ENCODE assay signal across 8 cellular contexts in the genomic region with DNA sequence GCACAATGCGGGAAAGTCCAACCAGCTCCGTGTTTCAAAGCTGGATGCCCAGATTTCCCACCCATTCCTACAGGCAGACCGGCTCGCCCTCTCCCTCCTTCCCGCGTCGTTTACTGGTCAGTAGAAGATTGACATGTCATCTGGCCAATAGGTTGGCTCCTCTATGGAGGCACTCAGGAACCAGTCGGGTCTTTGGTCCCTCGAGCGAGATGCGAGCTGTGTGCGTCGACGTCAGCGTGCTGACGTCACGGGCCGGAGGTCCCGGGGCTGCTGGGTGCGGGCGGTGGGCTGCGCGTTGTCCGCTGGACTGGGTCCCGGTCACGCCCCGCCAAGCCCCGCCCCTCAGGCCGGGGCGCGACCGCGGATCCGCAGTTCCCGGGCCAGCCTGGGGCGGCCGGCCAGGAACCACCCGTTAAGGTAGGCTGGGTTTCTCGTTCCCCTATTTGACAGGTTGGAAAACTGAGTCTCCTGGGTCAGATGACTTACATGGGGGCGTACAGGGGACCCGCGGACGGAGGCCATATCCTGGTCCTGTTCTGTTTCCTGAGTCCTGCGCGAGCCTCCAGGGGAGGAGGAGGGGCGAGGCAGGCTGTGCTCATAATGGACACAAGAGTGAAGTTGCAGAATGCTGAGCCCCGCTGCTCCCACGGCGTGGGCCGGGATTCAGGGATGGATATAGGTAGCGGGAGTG. TPM values are rescaled to one million over a fixed set of nuclear protein-coding genes. Genes with fewer than 3 reads are reported as not detected.
DNase-seq lines count a peak whose midpoint lies in the region; ATAC-seq and TF ChIP-seq lines count a peak whose summit lies in the region.

A gene with protein sequence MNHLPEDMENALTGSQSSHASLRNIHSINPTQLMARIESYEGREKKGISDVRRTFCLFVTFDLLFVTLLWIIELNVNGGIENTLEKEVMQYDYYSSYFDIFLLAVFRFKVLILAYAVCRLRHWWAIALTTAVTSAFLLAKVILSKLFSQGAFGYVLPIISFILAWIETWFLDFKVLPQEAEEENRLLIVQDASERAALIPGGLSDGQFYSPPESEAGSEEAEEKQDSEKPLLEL (plus strand): TSS at position 242 of the 691 bp plus-strand sequence. CDS start 29,260 bp downstream, outside the sequence.

- H3K9me3 ChIP-seq in HAP-1 (no peaks in the 10 kb centered on the region), MM.1S (replicated peaks; ENCODE audit: insufficient read depth, low read length) (no peaks in the 10 kb centered on the region)

- no peaks in the 10 kb centered on the region for H3K9me2 ChIP-seq in MM.1S (replicated peaks; ENCODE audit: insufficient read depth, low read length)

- peaks cover 38% of the 10 kb centered on the region for H3K4me1 Mint-ChIP-seq in nephron progenitor cell
- H3K4me1 Mint-ChIP-seq in stimulated activated naive CD8-positive, alpha-beta T cell treated with anti-CD3 and anti-CD28 coated beads, Interleukin-15, amount 100 ng/mL, for 72 hours: peaks cover 42% of the 10 kb centered on the region

- H3K36me3 ChIP-seq in HAP-1 (replicated peaks): no peaks in the 10 kb centered on the region
- H3K36me3 ChIP-seq in MM.1S (replicated peaks; ENCODE audit: insufficient read depth, low read length): no peaks in the 10 kb centered on the region

- H3K4me2 ChIP-seq in MM.1S (ENCODE audit: low read depth, low read length): peak within 1 kb of the TSS; percentile 85

- H4K20me1 ChIP-seq in MM.1S (ENCODE audit: insufficient read depth, low read length): no peaks in the 10 kb centered on the region

- H3F3A ChIP-seq in MM.1S (ENCODE audit: insufficient read depth, low read length): no peaks in the 10 kb centered on the region

- H3K27me3 Mint-ChIP-seq in nephron progenitor cell (ENCODE audit: low read depth, poor library complexity): peaks cover 8% of the 10 kb centered on the region
- peaks cover 18% of the 10 kb centered on the region for H3K27me3 Mint-ChIP-seq in stimulated activated naive CD8-positive, alpha-beta T cell treated with anti-CD3 and anti-CD28 coated beads, Interleukin-15, amount 100 ng/mL, for 72 hours

- peaks cover 3% of the 10 kb centered on the region for H3K36me3 Mint-ChIP-seq in nephron progenitor cell (ENCODE audit: low read depth)

- in situ Hi-C loops in G401 (cut with HindIII; ENCODE audit: low sequenced_read_pairs): no loop called here
- in situ Hi-C loops in HAP-1 (cut with MboI; ENCODE audit: low sequenced_read_pairs): no loop called here

- peak within 1 kb of the TSS; percentile 68 for H3K9ac ChIP-seq in MM.1S (ENCODE audit: low read length)

- peaks cover 23% of the 10 kb centered on the region for H3K9me3 Mint-ChIP-seq in nephron progenitor cell
- H3K9me3 Mint-ChIP-seq in stimulated activated naive CD8-positive, alpha-beta T cell treated with anti-CD3 and anti-CD28 coated beads, Interleukin-15, amount 100 ng/mL, for 72 hours: no peaks in the 10 kb centered on the region

- peaks cover 7% of the 10 kb centered on the region for H3K79me2 ChIP-seq in MM.1S (ENCODE audit: low read length)

- peak within 1 kb of the TSS; percentile 98 for H2AFZ ChIP-seq in MM.1S (ENCODE audit: low read length)

- H3K4me3 ChIP-seq in HAP-1: peak within 1 kb of the TSS; percentile 76
- H3K4me3 ChIP-seq in MM.1S (ENCODE audit: low read length): peak within 1 kb of the TSS; percentile 83

- H3K4me3 Mint-ChIP-seq in nephron progenitor cell: peak within 1 kb of the TSS; percentile 99
- peak within 1 kb of the TSS; percentile 98 for H3K4me3 Mint-ChIP-seq in stimulated activated naive CD8-positive, alpha-beta T cell treated with anti-CD3 and anti-CD28 coated beads, Interleukin-15, amount 100 ng/mL, for 72 hours

- no peak within 1 kb of the TSS for H3K27ac ChIP-seq in MM.1S (ENCODE audit: low read length)

- peak within 1 kb of the TSS; percentile 96 for H3K27ac Mint-ChIP-seq in nephron progenitor cell
- H3K27ac Mint-ChIP-seq in stimulated activated naive CD8-positive, alpha-beta T cell treated with anti-CD3 and anti-CD28 coated beads, Interleukin-15, amount 100 ng/mL, for 72 hours: peak within 1 kb of the TSS; percentile 85 to 92

- peak; percentile 100 for DNase-seq in G401 (ENCODE audit: low spot score)
- DNase-seq in HAP-1 (ENCODE audit: low spot score in 2 of 2): peak; percentile 99
- DNase-seq in MM.1S: peak; percentile 98
- peak; percentile 85 for DNase-seq in SIG-M5 (lab: John Stamatoyannopoulos, UW)
- peak; percentile 75 for DNase-seq in activated gamma-delta T cell (lab: John Stamatoyannopoulos, UW)
- peak; percentile 100 for DNase-seq in fibroblast of the conjunctiva (ENCODE audit: low read depth)
- peak; percentile 95 for DNase-seq in nephron progenitor cell
- peak; percentile 87 to 92 for DNase-seq in stimulated activated naive CD8-positive, alpha-beta T cell treated with anti-CD3 and anti-CD28 coated beads, Interleukin-15, amount 100 ng/mL, for 72 hours

- H3K4me1 ChIP-seq in HAP-1 (peaks cover 6% of the 10 kb centered on the region; the same call in 1 of the 2 replicates), MM.1S (ENCODE audit: low read length) (peaks cover 6% of the 10 kb centered on the region; the same call in 1 of the 2 replicates)

- TF ChIP-seq CTCF in MM.1S (IDR thresholded peaks at IDR 0.05; ENCODE audit: low read length): peak; percentile 13; the same call in 1 of the 2 replicates
- no peak for TF ChIP-seq CTCF in nephron progenitor cell (IDR thresholded peaks at IDR 0.05)

- ATAC-seq in stimulated activated naive CD8-positive, alpha-beta T cell treated with anti-CD3 and anti-CD28 coated beads, Interleukin-15, amount 100 ng/mL, for 72 hours: peak; percentile 98

- H3K27me3 ChIP-seq in HAP-1 (ENCODE audit: low read depth): no peaks in the 10 kb centered on the region
- no peaks in the 10 kb centered on the region for H3K27me3 ChIP-seq in MM.1S (replicated peaks; ENCODE audit: insufficient read depth, low read length)

RNA-seq across cellular contexts. Expression of the gene that starts here (rescaled TPM):
- 73.7 and 113 TPM in 2 replicates for total RNA-seq in G401 (2014; rRNA removed; shearing (Covaris generic))
